In genomic region chr1:2917284-2917683, GRCh38 we compare ENCODE assay signal across 29 cellular contexts.
A peak's percentile ranks its signal among the peaks of the same experiment; 100 is the strongest.
DNase-seq lines count a peak whose midpoint lies in the region.
"Had no signal": no experiment of that assay in that cellular context is flagged by ENCODE, and none has a peak within 500 bp of the region (broad histone marks: within the 10 kb centered on the region; RNA-seq: fewer than 3 reads in every experiment).

No MANE protein-coding gene starts in this region.

- H3K4me1 ChIP-seq in neuronal stem cell (ENCODE audit: control insufficient read depth in 2 of 2, insufficient read depth in 1 of 2, low read depth in 1 of 2, low read length in 2 of 2), result no peaks in the 10 kb centered on the region
- H3K4me1 ChIP-seq: A549, BE2C, BLaER1, Caco-2 had no signal

- H2BK15ac ChIP-seq in neuronal stem cell (ENCODE audit: low read length), result peak overlapping the region; percentile 45

- H3K36me3 ChIP-seq in neuronal stem cell (replicated peaks in 1 of 2; ENCODE audit: control insufficient read depth in 2 of 2, insufficient read depth in 2 of 2, low read length in 2 of 2), result no peaks in the 10 kb centered on the region
- H3K36me3 ChIP-seq: BE2C; BLaER1; BLaER1 treated with 17β-estradiol and CSF1 and Interleukin-3, amounts not matched to agents 10 nM and 100 nM had no signal

- peaks cover 0 to 23% (median 0%) of the 10 kb centered on the region in 3 experiments for H3K27me3 ChIP-seq in neuronal stem cell (ENCODE audit: control insufficient read depth in 3 of 3, insufficient read depth in 3 of 3, low read depth in 1 of 3, low read length in 3 of 3)
- H3K27me3 ChIP-seq: BE2C, BLaER1 had no signal

- peak overlapping the region; percentile 35 for H3K23ac ChIP-seq in neuronal stem cell (ENCODE audit: low read depth, low read length, poor library complexity)

- H3K79me1 ChIP-seq in neuronal stem cell (ENCODE audit: low read depth, low read length), result no peaks in the 10 kb centered on the region

- H4K8ac ChIP-seq in neuronal stem cell (ENCODE audit: low read depth, low read length), result no peak overlapping the region

- no peak overlapping the region for H3K9ac ChIP-seq in neuronal stem cell (ENCODE audit: low read depth, low read length, poor library complexity)
- H3K9ac ChIP-seq: BLaER1; BLaER1 treated with 17β-estradiol and CSF1 and Interleukin-3, amounts not matched to agents 10 nM and 100 nM had no signal

- peak overlapping the region; percentile 52 for H3K18ac ChIP-seq in neuronal stem cell (ENCODE audit: low read length)

- H4K91ac ChIP-seq in neuronal stem cell (ENCODE audit: low read depth, low read length, poor library complexity), result no peak overlapping the region

- DNase-seq in neuronal stem cell (ENCODE audit: low spot score) (no peak), retina (peak; percentile 42), NCI-H226 (no peak), HuH-7 (ENCODE audit: low spot score) (no peak)
- DNase-seq: 8988T; ACHN; AML-193; BE2C; C1 segment of cervical spinal cord; Caco-2; Calu3; CD4-positive, alpha-beta memory T cell; CD4-positive, alpha-beta T cell; CD4-positive, CD25-positive, alpha-beta regulatory T cell; CD8-positive, alpha-beta memory T cell; CD8-positive, alpha-beta T cell; COR-L47; DMS 273 treated with DMSO at 0.1 percent for 48 hours; DMS153; DMS53; DMS79; DMS79 treated with DMSO at 0.1 percent for 48 hours; DND-41; EL had no signal

- H2AK5ac ChIP-seq in neuronal stem cell (ENCODE audit: low read depth, low read length), result no peak overlapping the region

- no peak overlapping the region for H2BK120ac ChIP-seq in neuronal stem cell (ENCODE audit: low read depth, low read length)

- H2BK12ac ChIP-seq in neuronal stem cell (ENCODE audit: low read length), result no peak overlapping the region

- H3K9me3 ChIP-seq in neuronal stem cell (replicated peaks in 1 of 2; ENCODE audit: control insufficient read depth in 2 of 2, insufficient read depth in 1 of 2, low read depth in 1 of 2, low read length in 2 of 2), result peaks cover 0 to 7% of the 10 kb centered on the region in 2 donors
- H3K9me3 ChIP-seq: A549, BE2C, BLaER1, Caco-2 had no signal

- no peak overlapping the region for H3K27ac ChIP-seq in neuronal stem cell (replicated peaks; ENCODE audit: low read length)
- H3K27ac ChIP-seq: 22Rv1; A549; BLaER1; BLaER1 treated with 17β-estradiol and CSF1 and Interleukin-3, amounts not matched to agents 10 nM and 100 nM; C4-2B had no signal

- no peak overlapping the region for H2BK5ac ChIP-seq in neuronal stem cell (ENCODE audit: low read length)

- no peak overlapping the region for H2AFZ ChIP-seq in neuronal stem cell (ENCODE audit: low read length)

- WGBS in neuronal stem cell (ENCODE audit: extremely low coverage in 2 of 2, insufficient read length in 2 of 2, insufficient replicate concordance in 1 of 2), 2 donors, result no CpG with 5 or more reads among the region's 17 CpGs

- no peak overlapping the region for H3K4me3 ChIP-seq in neuronal stem cell (ENCODE audit: low read length in 2 of 2)
- H3K4me3 ChIP-seq: A549; BLaER1; BLaER1 treated with 17β-estradiol and CSF1 and Interleukin-3, amounts not matched to agents 10 nM and 100 nM had no signal

- H3K4me2 ChIP-seq in neuronal stem cell (ENCODE audit: insufficient read depth, low read length, poor library complexity, severe bottlenecking), result no peak overlapping the region
- H3K4me2 ChIP-seq: A549; BLaER1; BLaER1 treated with 17β-estradiol and CSF1 and Interleukin-3, amounts not matched to agents 10 nM and 100 nM had no signal

- H3K14ac ChIP-seq in neuronal stem cell (ENCODE audit: low read length), result peak overlapping the region; percentile 25

- H3K4ac ChIP-seq in neuronal stem cell (ENCODE audit: low read length), result no peak overlapping the region
